ENCODE assay signal across 1 cellular context in the genomic region with DNA sequence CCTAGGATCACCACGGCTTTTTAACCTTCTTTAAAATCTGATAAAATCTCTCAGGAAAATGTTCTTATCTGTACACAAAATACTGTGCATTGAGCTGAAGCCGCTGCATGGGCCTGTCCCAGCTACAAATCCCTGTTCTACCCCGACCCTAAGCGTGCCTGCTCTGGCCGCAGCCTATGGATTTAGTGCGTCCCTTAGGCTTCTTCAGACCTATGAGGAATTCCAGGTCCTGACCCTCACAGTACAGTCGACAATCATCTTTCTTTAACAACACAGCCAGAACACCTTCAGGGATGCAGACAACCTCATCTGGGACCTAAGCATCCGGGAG.
TF ChIP-seq lines count a peak whose summit lies in the region.

No MANE protein-coding gene starts in this region.

TF ChIP-seq in SK-N-SH, 30 proteins besides CTCF, POLR2A, EP300 and RAD21 (continued from another document):
- TF ChIP-seq REST (IDR thresholded peaks at IDR 0.05; ENCODE audit: low read depth, low read length) (no peak), TAF1 (IDR thresholded peaks at IDR 0.05; ENCODE audit: borderline replicate concordance, low read depth, low read length) (no peak), RFX5 (IDR thresholded peaks at IDR 0.05; ENCODE audit: low read length) (no peak), RXRA (IDR thresholded peaks at IDR 0.05; ENCODE audit: borderline replicate concordance, low read depth) (no peak), GATA2 (CRISPR knock-in tag; IDR thresholded peaks at IDR 0.05) (no peak), NRF1 (IDR thresholded peaks at IDR 0.05; ENCODE audit: low read depth, low read length) (no peak), FOSL2 (IDR thresholded peaks at IDR 0.05; ENCODE audit: borderline replicate concordance, low read depth) (no peak), ELF1 (IDR thresholded peaks at IDR 0.05) (no peak), PBX3 (IDR thresholded peaks at IDR 0.05) (no peak), SMC3 (IDR thresholded peaks at IDR 0.05; ENCODE audit: low read depth, low read length) (no peak), IRF3 (IDR thresholded peaks at IDR 0.05; ENCODE audit: low read depth, low read length) (no peak), MEF2A (IDR thresholded peaks at IDR 0.05; ENCODE audit: borderline replicate concordance, low read depth) (no peak), POLR2AphosphoS5 (IDR thresholded peaks at IDR 0.05; ENCODE audit: low read depth, low read length) (no peak), FOXM1 (IDR thresholded peaks at IDR 0.05; ENCODE audit: low read depth) (no peak), RCOR1 (IDR thresholded peaks at IDR 0.05; ENCODE audit: low read length) (no peak), SIN3A (IDR thresholded peaks at IDR 0.05; ENCODE audit: borderline replicate concordance, low read depth, low read length) (no peak)
- TF ChIP-seq, protein P1, sequence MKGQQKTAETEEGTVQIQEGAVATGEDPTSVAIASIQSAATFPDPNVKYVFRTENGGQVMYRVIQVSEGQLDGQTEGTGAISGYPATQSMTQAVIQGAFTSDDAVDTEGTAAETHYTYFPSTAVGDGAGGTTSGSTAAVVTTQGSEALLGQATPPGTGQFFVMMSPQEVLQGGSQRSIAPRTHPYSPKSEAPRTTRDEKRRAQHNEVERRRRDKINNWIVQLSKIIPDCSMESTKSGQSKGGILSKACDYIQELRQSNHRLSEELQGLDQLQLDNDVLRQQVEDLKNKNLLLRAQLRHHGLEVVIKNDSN (IDR thresholded peaks at IDR 0.05; ENCODE audit: borderline replicate concordance, low read depth) = no peak
- TF ChIP-seq, protein P2, sequence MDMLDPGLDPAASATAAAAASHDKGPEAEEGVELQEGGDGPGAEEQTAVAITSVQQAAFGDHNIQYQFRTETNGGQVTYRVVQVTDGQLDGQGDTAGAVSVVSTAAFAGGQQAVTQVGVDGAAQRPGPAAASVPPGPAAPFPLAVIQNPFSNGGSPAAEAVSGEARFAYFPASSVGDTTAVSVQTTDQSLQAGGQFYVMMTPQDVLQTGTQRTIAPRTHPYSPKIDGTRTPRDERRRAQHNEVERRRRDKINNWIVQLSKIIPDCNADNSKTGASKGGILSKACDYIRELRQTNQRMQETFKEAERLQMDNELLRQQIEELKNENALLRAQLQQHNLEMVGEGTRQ (IDR thresholded peaks at IDR 0.05; ENCODE audit: borderline replicate concordance, low read depth, low read length) = no peak
